1 cellular context compared by ENCODE assay signal in the genomic region with DNA sequence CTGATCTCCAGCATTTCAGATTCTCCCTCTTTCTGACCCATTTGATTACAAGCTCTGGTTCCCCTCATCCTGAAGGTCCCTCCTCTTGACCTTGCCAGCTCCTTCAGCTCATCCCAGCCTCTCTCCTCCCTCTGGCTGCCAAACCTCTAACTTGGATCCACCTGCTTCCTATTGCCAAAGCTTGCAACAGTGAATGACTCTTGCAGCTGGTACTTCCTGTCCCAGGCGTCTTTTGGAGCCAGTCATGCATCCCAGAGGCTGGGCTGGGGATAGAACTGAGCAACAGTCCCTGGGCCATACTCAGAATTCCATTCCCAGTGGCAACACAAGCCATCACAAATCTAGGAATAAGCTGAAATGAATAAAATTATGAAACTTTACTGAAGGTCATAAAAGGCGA.
TF ChIP-seq lines count a peak whose summit lies in the region.

No MANE protein-coding gene starts in this region.

TF ChIP-seq in IMR-90, 13 proteins besides CTCF, POLR2A, EP300 and RAD21:
- TF ChIP-seq CEBPB (IDR thresholded peaks at IDR 0.05; ENCODE audit: low read depth, low read length) (peak; percentile 94), CHD1 (IDR thresholded peaks at IDR 0.05; ENCODE audit: low read depth, low read length) (no peak), MXI1 (IDR thresholded peaks at IDR 0.05; ENCODE audit: borderline replicate concordance, low read depth, low read length) (no peak), BHLHE40 (IDR thresholded peaks at IDR 0.05; ENCODE audit: low read depth, low read length) (no peak), MAZ (IDR thresholded peaks at IDR 0.05; ENCODE audit: borderline replicate concordance, low read depth, low read length) (no peak), NFE2L2 (IDR thresholded peaks at IDR 0.05; ENCODE audit: low read depth, low read length) (no peak), RCOR1 (IDR thresholded peaks at IDR 0.05; ENCODE audit: insufficient replicate concordance, low read length) (peak; percentile 78)
- TF ChIP-seq, protein P1, sequence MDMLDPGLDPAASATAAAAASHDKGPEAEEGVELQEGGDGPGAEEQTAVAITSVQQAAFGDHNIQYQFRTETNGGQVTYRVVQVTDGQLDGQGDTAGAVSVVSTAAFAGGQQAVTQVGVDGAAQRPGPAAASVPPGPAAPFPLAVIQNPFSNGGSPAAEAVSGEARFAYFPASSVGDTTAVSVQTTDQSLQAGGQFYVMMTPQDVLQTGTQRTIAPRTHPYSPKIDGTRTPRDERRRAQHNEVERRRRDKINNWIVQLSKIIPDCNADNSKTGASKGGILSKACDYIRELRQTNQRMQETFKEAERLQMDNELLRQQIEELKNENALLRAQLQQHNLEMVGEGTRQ (IDR thresholded peaks at IDR 0.05; ENCODE audit: low read depth, low read length), result no peak
- TF ChIP-seq, protein P2, sequence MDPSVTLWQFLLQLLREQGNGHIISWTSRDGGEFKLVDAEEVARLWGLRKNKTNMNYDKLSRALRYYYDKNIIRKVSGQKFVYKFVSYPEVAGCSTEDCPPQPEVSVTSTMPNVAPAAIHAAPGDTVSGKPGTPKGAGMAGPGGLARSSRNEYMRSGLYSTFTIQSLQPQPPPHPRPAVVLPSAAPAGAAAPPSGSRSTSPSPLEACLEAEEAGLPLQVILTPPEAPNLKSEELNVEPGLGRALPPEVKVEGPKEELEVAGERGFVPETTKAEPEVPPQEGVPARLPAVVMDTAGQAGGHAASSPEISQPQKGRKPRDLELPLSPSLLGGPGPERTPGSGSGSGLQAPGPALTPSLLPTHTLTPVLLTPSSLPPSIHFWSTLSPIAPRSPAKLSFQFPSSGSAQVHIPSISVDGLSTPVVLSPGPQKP (IDR thresholded peaks at IDR 0.05; ENCODE audit: borderline replicate concordance, low read depth, low read length), result no peak
